Comparison of ENCODE assay signal across 35 cellular contexts in genomic region chr19:33247441-33247819, GRCh38. TPM values are rescaled to one million over a fixed set of nuclear protein-coding genes. Genes with fewer than 3 reads are reported as not detected.
"Had no signal": no experiment of that assay in that cellular context is flagged by ENCODE, and none has a peak within 500 bp of the region (broad histone marks: within the 10 kb centered on the region; RNA-seq: fewer than 3 reads in every experiment).

No MANE protein-coding gene starts in this region.

- DNase-seq: activated CD4-positive, alpha-beta T cell treated with anti-CD3 and anti-CD28 coated beads for 1 hour; activated CD4-positive, alpha-beta T cell treated with anti-CD3 and anti-CD28 coated beads, Interleukin-2, amount 10 ng/mL, durations not matched to agents 24 days and 14 days; activated CD4-positive, alpha-beta T cell treated with anti-CD3 and anti-CD28 coated beads, Interleukin-2, amount 50 U/mL, for 4 hours; activated CD4-positive, CD25-positive, alpha-beta regulatory T cell; activated CD8-positive, alpha-beta T cell treated with anti-CD3 and anti-CD28 coated beads, Interleukin-2, amount 10 ng/mL, durations not matched to agents 7 days and 5 days; activated gamma-delta T cell; activated naive CD4-positive, alpha-beta T cell treated with Interleukin-2 at 50 U/mL for 16 hours; activated naive CD8-positive, alpha-beta T cell treated with anti-CD3 and anti-CD28 coated beads, Interleukin-2, amount 10 ng/mL, durations not matched to agents 7 days and 5 days; activated T-cell treated with anti-CD3 and anti-CD28 coated beads, Interleukin-2, amount 50 U/mL, for 24 hours; amygdala; body of pancreas; Kasumi-1; KG1; MG63; NCI-H1048; NCI-H1105 treated with DMSO at 0.1 percent for 48 hours; NCI-H1436; NCI-H1694; NCI-H1930; NCI-H2081 treated with DMSO at 0.1 percent for 48 hours; NCI-H226; NCI-H446 treated with DMSO at 0.1 percent for 48 hours; NCI-H524; NCI-H69; NCI-H82; SIG-M5; T1000; WERI-Rb-1 had no signal

- H3K36me3 ChIP-seq: breast epithelium, MG63, WERI-Rb-1 had no signal

- H3K27me3 ChIP-seq: body of pancreas, breast epithelium, MG63 had no signal

- H3K4me3 ChIP-seq: body of pancreas, breast epithelium, MG63 had no signal

- H3K9me3 ChIP-seq: body of pancreas had no signal

- ATAC-seq: activated CD8-positive, alpha-beta T cell treated with anti-CD3 and anti-CD28 coated beads, Interleukin-2, amount 10 ng/mL, durations not matched to agents 7 days and 5 days; body of pancreas had no signal

- H3K4me1 ChIP-seq: body of pancreas, breast epithelium had no signal

- H3K27ac ChIP-seq: body of pancreas, breast epithelium, WERI-Rb-1 had no signal

RNA-seq across cellular contexts. Expression of gene SLC7A10, which starts 21.8 kb away (rescaled TPM):
- total RNA-seq: activated CD4-positive, alpha-beta T cell treated with anti-CD3 and anti-CD28 coated beads, Interleukin-2, amount 10 ng/mL, durations not matched to agents 24 days and 14 days; activated CD8-positive, alpha-beta T cell treated with anti-CD3 and anti-CD28 coated beads, Interleukin-2, amount 10 ng/mL, durations not matched to agents 7 days and 5 days; activated naive CD8-positive, alpha-beta T cell treated with anti-CD3 and anti-CD28 coated beads, Interleukin-2, amount 10 ng/mL, durations not matched to agents 7 days and 5 days; activated T-helper 2 cell treated with anti-CD3 and anti-CD28 coated beads, Interferon-gamma antibody, Interleukin-2, Interleukin-4, amounts not matched to agents 10 μg/mL and 5 μg/mL and 100 μg/mL, durations not matched to agents 14 hours and 24 hours and 36 hours; cardiac septum; RPMI7951; SK-MEL-5; T-helper 1 cell treated with Interleukin-12 subunit alpha and Interleukin-12 subunit beta and Interleukin-4 antibody, amounts not matched to agents 30 ng/mL and 1 ng/mL, for 36 hours; T-helper 2 cell treated with Interferon-gamma antibody and Interleukin-4, amounts not matched to agents 100 ng/mL and 5 ng/mL, for 36 hours had no signal

RNA-seq across cellular contexts. Expression of gene LRP3, which starts 53.3 kb away (rescaled TPM):
- total RNA-seq: activated CD8-positive, alpha-beta T cell treated with anti-CD3 and anti-CD28 coated beads, Interleukin-2, amount 10 ng/mL, durations not matched to agents 7 days and 5 days had no signal

RNA-seq across cellular contexts. Expression of gene CEBPA, which starts 54.9 kb away (rescaled TPM):
- total RNA-seq: RPMI7951 had no signal
